In genomic region chr9:133726401-133727276, GRCh38 we compare ENCODE assay signal across 8 cellular contexts. TPM values are rescaled to one million over a fixed set of nuclear protein-coding genes. Genes with fewer than 3 reads are reported as not detected.
DNase-seq lines count a peak whose midpoint lies in the region; ATAC-seq and TF ChIP-seq lines count a peak whose summit lies in the region.

No MANE protein-coding gene starts in this region.

- ATAC-seq in GM23338 (peak; percentile 86), upper lobe of left lung (ENCODE audit: low FRiP score in 2 of 2) (peak in 1 of 2 donors; percentile 56)

- no peaks in the 10 kb centered on the region for H3K79me2 ChIP-seq in GM23338 (replicated peaks; ENCODE audit: insufficient read depth)

- no peak for TF ChIP-seq EP300 in upper lobe of left lung (IDR thresholded peaks at IDR 0.05)

- no peaks in the 10 kb centered on the region for H3K4me1 ChIP-seq in GM23338 (ENCODE audit: insufficient read depth)
- H3K4me1 ChIP-seq in upper lobe of left lung, result no peaks in the 10 kb centered on the region

- no peak overlapping the region for H3K4me3 Mint-ChIP-seq in GM23338
- no peak overlapping the region for H3K4me3 Mint-ChIP-seq in nephron

- no peak for TF ChIP-seq POLR2A in upper lobe of left lung (IDR thresholded peaks at IDR 0.05)

- DNase-seq in A172 (ENCODE audit: low spot score), result peak; percentile 78
- peak; percentile 70 for DNase-seq in GM23338 (ENCODE audit: low spot score)
- DNase-seq in NCI-H524 treated with DMSO at 0.1 percent for 48 hours (lab: John Stamatoyannopoulos, UW), result peak; percentile 53
- DNase-seq in activated CD8-positive, alpha-beta memory T cell treated with anti-CD3 and anti-CD28 coated beads for 1 hour (ENCODE audit: extremely low read depth in 1 of 2, low read depth in 1 of 2), result peak; percentile 34 to 46
- DNase-seq in epithelial cell of esophagus (ENCODE audit: low read depth), result peak; percentile 50
- peak in 1 of 2 donors; percentile 33 for DNase-seq in upper lobe of left lung
- DNase-seq in occipital lobe (lab: John Stamatoyannopoulos, UW), result no peak

- H3K36me3 Mint-ChIP-seq in GM23338 (ENCODE audit: low read depth) (no peaks in the 10 kb centered on the region; the same call in 2 of the 3 replicates), nephron (ENCODE audit: low read depth) (peaks cover 8% of the 10 kb centered on the region)

- H3K27me3 Mint-ChIP-seq in GM23338 (ENCODE audit: insufficient read depth, low read depth, poor library complexity), result peaks cover 16% of the 10 kb centered on the region
- peaks cover 7% of the 10 kb centered on the region for H3K27me3 Mint-ChIP-seq in nephron (ENCODE audit: low read depth)

- no peaks in the 10 kb centered on the region for H3K36me3 ChIP-seq in GM23338 (ENCODE audit: insufficient read depth)
- no peaks in the 10 kb centered on the region for H3K36me3 ChIP-seq in upper lobe of left lung

- no peaks in the 10 kb centered on the region for H3K27me3 ChIP-seq in GM23338 (ENCODE audit: insufficient read depth)
- no peaks in the 10 kb centered on the region for H3K27me3 ChIP-seq in upper lobe of left lung

- no peak overlapping the region for H3K27ac ChIP-seq in GM23338 (ENCODE audit: low read depth)
- no peak overlapping the region for H3K27ac ChIP-seq in upper lobe of left lung

- H3K4me1 Mint-ChIP-seq in GM23338, result no peaks in the 10 kb centered on the region
- H3K4me1 Mint-ChIP-seq in nephron, result no peaks in the 10 kb centered on the region

- H3K27ac Mint-ChIP-seq in GM23338 (no peak overlapping the region; the same call in 1 of the 2 replicates), nephron (no peak overlapping the region)

- H2AFZ ChIP-seq in GM23338, result no peak overlapping the region

- H4K20me1 ChIP-seq in GM23338 (replicated peaks; ENCODE audit: insufficient read depth), result no peaks in the 10 kb centered on the region; the same call in 1 of the 2 replicates

- H3K9me3 ChIP-seq in upper lobe of left lung, result no peaks in the 10 kb centered on the region

- H3K9me3 Mint-ChIP-seq in GM23338 (peaks cover 3% of the 10 kb centered on the region; the same call in 1 of the 3 replicates), nephron (no peaks in the 10 kb centered on the region)

- WGBS in upper lobe of left lung, 2 donors, result 52 to 72% methylated on average over 11 to 14 of the region's 14 CpGs

- TF ChIP-seq CTCF in GM23338 (conservative IDR thresholded peaks at IDR 0.05; ENCODE audit: low read depth in 2 of 2) (peak; percentile 53 to 83), epithelial cell of esophagus (IDR thresholded peaks at IDR 0.05; ENCODE audit: insufficient read depth, low read depth, low read length, missing control alignments) (peak; percentile 44), nephron (IDR thresholded peaks at IDR 0.05; ENCODE audit: unreplicated experiment in 3 of 3) (peak; percentile 63 to 70 (median 67)), upper lobe of left lung (IDR thresholded peaks at IDR 0.05) (peak; percentile 20 to 62 (median 44))

- H3K4me3 ChIP-seq in GM23338 (no peak overlapping the region), epithelial cell of esophagus (ENCODE audit: low read length) (no peak overlapping the region), upper lobe of left lung (no peak overlapping the region)

- H3K4me2 ChIP-seq in GM23338, result no peak overlapping the region

- no peaks in the 10 kb centered on the region for H3F3A ChIP-seq in GM23338 (replicated peaks; ENCODE audit: low read depth)

- H3K9me2 ChIP-seq in GM23338 (ENCODE audit: insufficient read depth), result no peaks in the 10 kb centered on the region

TF ChIP-seq in GM23338, 12 proteins besides CTCF, POLR2A, EP300 and RAD21:
- no peak for TF ChIP-seq EZH2phosphoT487 (IDR thresholded peaks at IDR 0.05; ENCODE audit: unreplicated experiment)
- TF ChIP-seq EZH2 (IDR thresholded peaks at IDR 0.05; ENCODE audit: low read depth, unreplicated experiment), result no peak
- no peak for TF ChIP-seq ETS1 (IDR thresholded peaks at IDR 0.05)
- no peak for TF ChIP-seq CREB1 (CRISPR knock-in tag; IDR thresholded peaks at IDR 0.05; ENCODE audit: low read depth)
- TF ChIP-seq ZNF331 (CRISPR knock-in tag; IDR thresholded peaks at IDR 0.05; ENCODE audit: low read depth), result no peak
- TF ChIP-seq STAT1 (IDR thresholded peaks at IDR 0.05; ENCODE audit: unreplicated experiment), result no peak
- no peak for TF ChIP-seq REST (IDR thresholded peaks at IDR 0.05; ENCODE audit: unreplicated experiment)
- TF ChIP-seq POLR2AphosphoS5 (IDR thresholded peaks at IDR 0.05; ENCODE audit: low read depth), result no peak
- no peak for TF ChIP-seq NANOG (IDR thresholded peaks at IDR 0.05; ENCODE audit: borderline replicate concordance)

RNA-seq across cellular contexts. Expression of gene SARDH, which starts 11.5 kb away (rescaled TPM):
- total RNA-seq in A172 (2014; rRNA removed; shearing (Covaris generic)), result 30.5 and 31.0 TPM in 2 replicates
- total RNA-seq in GM23338 (2014; rRNA removed; shearing (Covaris generic)), result 9.8 and 10.4 TPM in 2 replicates
- polyA plus RNA-seq in GM23338 (2016; fragmentation: Nextera tagmentation; extraction: Ambion mirVana), result 2.6 and 2.8 TPM in 2 replicates
- total RNA-seq in upper lobe of left lung (10 to 100 TPM in 2 of 6 donors, 1 to 10 TPM in 3, under 1 TPM in 1; 0.79 to 37.7 (median 4.2) TPM), occipital lobe (2.5 TPM)
